ENCODE assay signal across 15 cellular contexts in genomic region chr10:45627412-45628048, GRCh38.
"Had no signal": no experiment of that assay in that cellular context is flagged by ENCODE, and none has a peak within 500 bp of the region (broad histone marks: within the 10 kb centered on the region; RNA-seq: fewer than 3 reads in every experiment).

No MANE protein-coding gene starts in this region.

- H3K4me1 ChIP-seq: foreskin keratinocyte, left lung, prostate gland, tibial nerve had no signal

- H3K9me3 ChIP-seq: ascending aorta, esophagus muscularis mucosa, left lung, prostate gland, tibial nerve had no signal

- DNase-seq: activated CD4-positive, CD25-positive, alpha-beta regulatory T cell treated with anti-CD3 and anti-CD28 coated beads, Interleukin-2, amount 50 U/mL, for 72 hours; activated naive CD8-positive, alpha-beta T cell treated with anti-CD3 and anti-CD28 coated beads, Interleukin-2, amount 10 ng/mL, durations not matched to agents 7 days and 5 days; foreskin keratinocyte; left lung; mesenchymal stem cell; naive thymus-derived CD8-positive, alpha-beta T cell; SHP77 treated with DMSO at 0.1 percent for 48 hours; stimulated activated CD4-positive, alpha-beta T cell treated with anti-CD3 and anti-CD28 coated beads, Interleukin-12 subunit alpha, Interleukin-12 subunit beta, amount 100 ng/mL, for 4 hours; stimulated activated CD4-positive, alpha-beta T cell treated with anti-CD3 and anti-CD28 coated beads, Interleukin-2, amount 100 ng/mL, for 24 hours; T-helper 1 cell had no signal

- H3K27me3 ChIP-seq: ascending aorta, esophagus muscularis mucosa, foreskin keratinocyte, left lung, tibial nerve had no signal

- H3K4me3 ChIP-seq: ascending aorta, esophagus muscularis mucosa, left lung, prostate gland, tibial nerve had no signal

- H3K36me3 ChIP-seq: prostate gland had no signal

- H3K27ac ChIP-seq: ascending aorta, esophagus muscularis mucosa, foreskin keratinocyte, left lung, prostate gland, tibial nerve had no signal

- ATAC-seq: foreskin keratinocyte; left lung; naive thymus-derived CD8-positive, alpha-beta T cell; SK-N-SH treated with all-trans-retinoic acid at 6 μM for 48 hours had no signal
